1 cellular context compared by ENCODE assay signal in genomic region chr6:125950293-125950692, GRCh38.
A peak's percentile ranks its signal among the peaks of the same experiment; 100 is the strongest.
TF ChIP-seq lines count a peak whose summit lies in the region.

No MANE protein-coding gene starts in this region.

TF ChIP-seq in K562, 482 proteins besides CTCF, POLR2A, EP300 and RAD21:
- TF ChIP-seq PRDM10 (IDR thresholded peaks at IDR 0.05; ENCODE audit: partially characterized antibody) (peak; percentile 63), PHB (CRISPR knock-in tag; IDR thresholded peaks at IDR 0.05) (no peak)
TF ChIP-seq in K562: peak in this region for 1.
